16 cellular contexts compared by ENCODE assay signal in the genomic region with DNA sequence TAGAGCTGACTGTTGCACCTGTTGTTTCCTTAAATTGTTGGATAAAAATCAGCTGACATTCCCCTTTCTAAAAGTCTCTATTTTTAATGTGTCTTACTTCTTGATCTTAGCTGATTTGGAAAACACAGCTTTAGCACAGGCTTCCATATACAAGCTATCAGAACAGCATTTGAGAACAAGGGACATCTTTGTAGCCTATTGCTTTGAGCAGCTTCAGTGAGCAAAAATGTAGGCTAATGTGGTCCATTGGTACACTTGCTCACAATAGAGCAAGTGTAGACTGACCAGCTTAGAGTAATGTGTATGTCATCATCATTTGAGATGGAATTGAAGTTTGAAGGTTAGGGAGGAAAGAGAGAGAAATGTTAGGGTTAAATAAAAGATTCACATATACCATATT. TPM values are rescaled to one million over a fixed set of nuclear protein-coding genes. Genes with fewer than 3 reads are reported as not detected.
A peak's percentile ranks its signal among the peaks of the same experiment; 100 is the strongest.
DNase-seq lines count a peak whose midpoint lies in the region; ATAC-seq, FAIRE-seq and TF ChIP-seq lines count a peak whose summit lies in the region.
"Had no signal": no experiment of that assay in that cellular context is flagged by ENCODE, and none has a peak within 500 bp of the region (broad histone marks: within the 10 kb centered on the region; RNA-seq: fewer than 3 reads in every experiment).

No MANE protein-coding gene starts in this region.

- no peak for TF ChIP-seq POLR2A in HepG2 (IDR thresholded peaks at IDR 0.05; ENCODE audit: insufficient read depth in 1 of 2, low read depth in 2 of 2, low read length in 2 of 2)
- no peak for TF ChIP-seq POLR2A in right lobe of liver (IDR thresholded peaks at IDR 0.05)

- no peak overlapping the region for H2AFZ ChIP-seq in HepG2 (ENCODE audit: low read length)
- peak overlapping the region; percentile 4 for H2AFZ ChIP-seq in parathyroid adenoma
- H2AFZ ChIP-seq: GM23248 had no signal

- H3K4me3 ChIP-seq in HepG2 (replicated peaks in 1 of 3; ENCODE audit: insufficient read depth in 1 of 3, low read depth in 2 of 3, low read length in 3 of 3) (no peak overlapping the region), right lobe of liver (no peak overlapping the region), parathyroid adenoma (ENCODE audit: low read depth, low read length) (no peak overlapping the region)
- H3K4me3 ChIP-seq: BLaER1 treated with 17β-estradiol and CSF1 and Interleukin-3, amounts not matched to agents 10 nM and 100 nM; GM23248 had no signal

- POLR2A ChIA-PET in HepG2 (lab: Yijun Ruan, JAX), result no interaction called here

- no peak overlapping the region for H3K9ac ChIP-seq in HepG2 (ENCODE audit: insufficient read depth, low read depth, low read length)
- H3K9ac ChIP-seq in parathyroid adenoma, result no peak overlapping the region
- H3K9ac ChIP-seq: BLaER1 treated with 17β-estradiol and CSF1 and Interleukin-3, amounts not matched to agents 10 nM and 100 nM; GM23248 had no signal

- no peaks in the 10 kb centered on the region; a peak in 1 of 5 replicates for H3K36me3 ChIP-seq in HepG2 (replicated peaks in 1 of 2; ENCODE audit: control insufficient read depth in 1 of 2, insufficient read depth in 2 of 2, low read length in 2 of 2)
- no peaks in the 10 kb centered on the region for H3K36me3 ChIP-seq in right lobe of liver
- no peaks in the 10 kb centered on the region for H3K36me3 ChIP-seq in parathyroid adenoma (ENCODE audit: control insufficient read depth, insufficient read depth, low read length)

- DNase-seq in HepG2 (ENCODE audit: low spot score) (no peak), right lobe of liver (no peak), medulla oblongata (ENCODE audit: extremely low spot score) (peak; percentile 59), RKO (ENCODE audit: low spot score) (no peak), 8988T (no peak)
- DNase-seq: AML-193; CD4-positive, CD25-positive, alpha-beta regulatory T cell; DMS53; GF-D8; GM23248; H7 had no signal

- in situ Hi-C loops in HepG2 (cut with HindIII; ENCODE audit: extremely low pct_ligation_motif_present, low pct_unique_long_range_greater_than_20kb), result no loop called here

- BruUV-seq in HepG2 (replicated peaks; lab: Mats Ljungman, UMichigan), result no TSS peak

- H4K20me1 ChIP-seq in HepG2 (ENCODE audit: insufficient read depth, low read length), result no peaks in the 10 kb centered on the region

- H3K4me2 ChIP-seq in HepG2 (ENCODE audit: low read depth, low read length), result no peak overlapping the region
- H3K4me2 ChIP-seq in parathyroid adenoma (ENCODE audit: low read length), result peak overlapping the region; percentile 52
- H3K4me2 ChIP-seq: BLaER1 treated with 17β-estradiol and CSF1 and Interleukin-3, amounts not matched to agents 10 nM and 100 nM had no signal

- H3K4me1 ChIP-seq in HepG2 (ENCODE audit: insufficient read depth, low read length) (peaks cover 64% of the 10 kb centered on the region), right lobe of liver (peaks cover 0 to 28% (median 12%) of the 10 kb centered on the region in 4 donors), parathyroid adenoma (peaks cover 60% of the 10 kb centered on the region)

- H3K79me2 ChIP-seq in HepG2 (ENCODE audit: insufficient read depth, low read length), result no peaks in the 10 kb centered on the region
- H3K79me2 ChIP-seq in parathyroid adenoma, result peaks cover 25% of the 10 kb centered on the region

- no peak overlapping the region for H3K27ac ChIP-seq in HepG2 (ENCODE audit: extremely low read length, insufficient read depth, low read length)
- H3K27ac ChIP-seq in right lobe of liver, result no peak overlapping the region
- H3K27ac ChIP-seq in parathyroid adenoma, result peak overlapping the region; percentile 95
- peak overlapping the region; percentile 75 for H3K27ac ChIP-seq in temporal lobe (ENCODE audit: low read depth, low read length)
- H3K27ac ChIP-seq: 22Rv1; BLaER1 treated with 17β-estradiol and CSF1 and Interleukin-3, amounts not matched to agents 10 nM and 100 nM; GM23248 had no signal

- no peak for TF ChIP-seq EP300 in HepG2 (IDR thresholded peaks at IDR 0.05; ENCODE audit: low read depth in 2 of 2, low read length in 2 of 2)
- no peak for TF ChIP-seq EP300 in HepG2 (CRISPR knock-in tag; IDR thresholded peaks at IDR 0.05; ENCODE audit: borderline replicate concordance)

- no peaks in the 10 kb centered on the region for H3K27me3 ChIP-seq in HepG2 (ENCODE audit: control insufficient read depth in 1 of 2, insufficient read depth in 2 of 2, low read length in 2 of 2)
- no peaks in the 10 kb centered on the region for H3K27me3 ChIP-seq in right lobe of liver
- no peaks in the 10 kb centered on the region for H3K27me3 ChIP-seq in parathyroid adenoma (ENCODE audit: control insufficient read depth, insufficient read depth, low read length)
- H3K27me3 ChIP-seq: BLaER1 treated with 17β-estradiol and CSF1 and Interleukin-3, amounts not matched to agents 10 nM and 100 nM had no signal

- TF ChIP-seq CTCF in HepG2 (CRISPR knock-in tag; IDR thresholded peaks at IDR 0.05) (no peak), right lobe of liver (IDR thresholded peaks at IDR 0.05) (no peak), parathyroid adenoma (IDR thresholded peaks at IDR 0.05) (no peak)

- no peak for FAIRE-seq in HepG2 (lab: Jason Lieb, UNC)

- no peak for TF ChIP-seq RAD21 in HepG2 (CRISPR knock-in tag; IDR thresholded peaks at IDR 0.05)

- no peaks in the 10 kb centered on the region for H3K9me3 ChIP-seq in HepG2 (ENCODE audit: low read length)
- no peaks in the 10 kb centered on the region for H3K9me3 ChIP-seq in right lobe of liver
- no peaks in the 10 kb centered on the region for H3K9me3 ChIP-seq in parathyroid adenoma (ENCODE audit: control insufficient read depth, low read length)
- H3K9me3 ChIP-seq: BLaER1 treated with 17β-estradiol and CSF1 and Interleukin-3, amounts not matched to agents 10 nM and 100 nM had no signal

- ATAC-seq in HepG2 (no peak), right lobe of liver (no peak), HG02763 (IDR thresholded peaks at IDR 0.05; ENCODE audit: unreplicated experiment) (no peak)

- CTCF ChIA-PET in HepG2 (lab: Yijun Ruan, JAX; ENCODE audit: low intra/inter-chr PET ratio, low total read pairs), result no interaction called here

- intact Hi-C loops in HepG2 (cut with micrococcal nuclease; ENCODE audit: unreplicated experiment), result no loop called here
- intact Hi-C loops in right lobe of liver (cut with DNase I), result no loop called here

RNA-seq across cellular contexts. Expression of a gene that starts 7.0 kb away (rescaled TPM):
- total RNA-seq in HepG2 (2016; rRNA removed; fragmentation: Illumina TruSeq; extraction: Trizol) (13.3 and 15.2 TPM in 2 replicates), right lobe of liver (10 to 100 TPM; 13.9 to 22.0 (median 14.7) TPM), temporal lobe (16.5 TPM)
- total RNA-seq in HepG2 (2016; cell fraction: cytosol; rRNA removed; fragmentation: Illumina TruSeq; extraction: Trizol; ENCODE audit: low read depth), result 6.0 and 8.5 TPM in 2 replicates
- total RNA-seq in HepG2 (2016; cell fraction: insoluble cytoplasmic fraction; rRNA removed; fragmentation: Illumina TruSeq; extraction: Trizol), result 11.4 and 14.0 TPM in 2 replicates
- total RNA-seq in HepG2 (2016; cell fraction: membrane; rRNA removed; fragmentation: Illumina TruSeq; extraction: Trizol), result 12.0 and 14.5 TPM in 2 replicates
- 6.6 and 8.8 TPM in 2 replicates for total RNA-seq in HepG2 (2016; cell fraction: nucleus; rRNA removed; fragmentation: Illumina TruSeq; extraction: Trizol)
- polyA plus RNA-seq in HepG2 (2011; rRNA removed), result 10.0 and 10.5 TPM in 2 replicates
- 5.7 and 7.3 TPM in 2 replicates for polyA plus RNA-seq in HepG2 (2011; cell fraction: cytosol; rRNA removed)
- 10.0 and 11.1 TPM in 2 replicates for polyA plus RNA-seq in HepG2 (2011; cell fraction: nucleus; rRNA removed)
- 23.9 and 28.9 TPM in 2 replicates for polyA plus RNA-seq in HepG2 (2012)
- polyA plus RNA-seq in HepG2 (2016; cell fraction: cytosol; fragmentation: Illumina TruSeq; extraction: Trizol; ENCODE audit: low read depth), result 7.9 and 9.4 TPM in 2 replicates
- polyA plus RNA-seq in HepG2 (2016; cell fraction: insoluble cytoplasmic fraction; fragmentation: Illumina TruSeq; extraction: Trizol; ENCODE audit: low read depth), result 18.0 and 18.7 TPM in 2 replicates
- polyA plus RNA-seq in HepG2 (2016; cell fraction: membrane; fragmentation: Illumina TruSeq; extraction: Trizol; ENCODE audit: low read depth), result 12.1 and 13.1 TPM in 2 replicates
- polyA plus RNA-seq in HepG2 (2016; cell fraction: nucleus; fragmentation: Illumina TruSeq; extraction: Trizol; ENCODE audit: insufficient read depth, low read depth), result 22.8 and 23.1 TPM in 2 replicates
- polyA minus RNA-seq in HepG2 (2011; rRNA and poly(A)+ RNA removed; ENCODE audit: low replicate concordance), result 4.8 and 5.3 TPM in 2 replicates
- polyA minus RNA-seq in HepG2 (2011; cell fraction: cytosol; rRNA and poly(A)+ RNA removed), result 8.2 and 11.3 TPM in 2 replicates
- 8.2 and 8.7 TPM in 2 replicates for polyA minus RNA-seq in HepG2 (2011; cell fraction: nucleus; rRNA and poly(A)+ RNA removed)

RNA-seq across cellular contexts. Expression of a gene that starts 30.7 kb away (rescaled TPM):
- total RNA-seq in HepG2 (2016; rRNA removed; fragmentation: Illumina TruSeq; extraction: Trizol) (49.5 and 67.0 TPM in 2 replicates), right lobe of liver (10 to 100 TPM; 20.1 to 93.6 (median 53.6) TPM), temporal lobe (18.9 TPM)
- 9.9 and 10.7 TPM in 2 replicates for total RNA-seq in HepG2 (2016; cell fraction: cytosol; rRNA removed; fragmentation: Illumina TruSeq; extraction: Trizol; ENCODE audit: low read depth)
- 46.9 and 68.2 TPM in 2 replicates for total RNA-seq in HepG2 (2016; cell fraction: insoluble cytoplasmic fraction; rRNA removed; fragmentation: Illumina TruSeq; extraction: Trizol)
- total RNA-seq in HepG2 (2016; cell fraction: membrane; rRNA removed; fragmentation: Illumina TruSeq; extraction: Trizol), result 11.0 and 12.8 TPM in 2 replicates
- 64.0 and 64.7 TPM in 2 replicates for total RNA-seq in HepG2 (2016; cell fraction: nucleus; rRNA removed; fragmentation: Illumina TruSeq; extraction: Trizol)
- 17.8 and 18.8 TPM in 2 replicates for polyA plus RNA-seq in HepG2 (2011; rRNA removed)
- 6.4 and 8.3 TPM in 2 replicates for polyA plus RNA-seq in HepG2 (2011; cell fraction: cytosol; rRNA removed)
- polyA plus RNA-seq in HepG2 (2011; cell fraction: nucleus; rRNA removed), result 14.6 and 25.8 TPM in 2 replicates
- polyA plus RNA-seq in HepG2 (2012), result 27.5 and 40.7 TPM in 2 replicates
- 6.9 and 7.7 TPM in 2 replicates for polyA plus RNA-seq in HepG2 (2016; cell fraction: cytosol; fragmentation: Illumina TruSeq; extraction: Trizol; ENCODE audit: low read depth)
- 63.7 and 68.2 TPM in 2 replicates for polyA plus RNA-seq in HepG2 (2016; cell fraction: insoluble cytoplasmic fraction; fragmentation: Illumina TruSeq; extraction: Trizol; ENCODE audit: low read depth)
- 9.3 and 9.4 TPM in 2 replicates for polyA plus RNA-seq in HepG2 (2016; cell fraction: membrane; fragmentation: Illumina TruSeq; extraction: Trizol; ENCODE audit: low read depth)
- 45.2 and 47.6 TPM in 2 replicates for polyA plus RNA-seq in HepG2 (2016; cell fraction: nucleus; fragmentation: Illumina TruSeq; extraction: Trizol; ENCODE audit: insufficient read depth, low read depth)
- polyA minus RNA-seq in HepG2 (2011; rRNA and poly(A)+ RNA removed; ENCODE audit: low replicate concordance), result 6.3 and 18.5 TPM in 2 replicates
- polyA minus RNA-seq in HepG2 (2011; cell fraction: cytosol; rRNA and poly(A)+ RNA removed), result 8.9 and 9.9 TPM in 2 replicates
- polyA minus RNA-seq in HepG2 (2011; cell fraction: nucleus; rRNA and poly(A)+ RNA removed), result 88.3 and 98.2 TPM in 2 replicates

RNA-seq across cellular contexts. Expression of a gene that starts 57.8 kb away (rescaled TPM):
- total RNA-seq in HepG2 (2016; rRNA removed; fragmentation: Illumina TruSeq; extraction: Trizol) (0.59 and 1.4 TPM in 2 replicates), right lobe of liver (10 to 100 TPM in 1 of 6 experiments, 1 to 10 TPM in 5; 1.5 to 14.8 (median 4.1) TPM), temporal lobe (33.4 TPM)
- total RNA-seq in HepG2 (2016; cell fraction: cytosol; rRNA removed; fragmentation: Illumina TruSeq; extraction: Trizol; ENCODE audit: low read depth), result 0.09 and 0.10 TPM in 2 replicates
- total RNA-seq in HepG2 (2016; cell fraction: insoluble cytoplasmic fraction; rRNA removed; fragmentation: Illumina TruSeq; extraction: Trizol), result 0.77 and 1.3 TPM in 2 replicates
- total RNA-seq in HepG2 (2016; cell fraction: membrane; rRNA removed; fragmentation: Illumina TruSeq; extraction: Trizol), result 0.45 and 0.59 TPM in 2 replicates
- total RNA-seq in HepG2 (2016; cell fraction: nucleus; rRNA removed; fragmentation: Illumina TruSeq; extraction: Trizol), result 1.6 and 1.7 TPM in 2 replicates
- 0.71 and 0.92 TPM in 2 replicates for polyA plus RNA-seq in HepG2 (2011; rRNA removed)
- polyA plus RNA-seq in HepG2 (2011; cell fraction: cytosol; rRNA removed), result 0.88 and 0.89 TPM in 2 replicates
- 0.47 and 0.69 TPM in 2 replicates for polyA plus RNA-seq in HepG2 (2011; cell fraction: nucleus; rRNA removed)
- polyA plus RNA-seq in HepG2 (2012), result 1.4 and 1.9 TPM in 2 replicates
- polyA plus RNA-seq in HepG2 (2016; cell fraction: cytosol; fragmentation: Illumina TruSeq; extraction: Trizol; ENCODE audit: low read depth), result 0.06 and 0.28 TPM in 2 replicates
- polyA plus RNA-seq in HepG2 (2016; cell fraction: insoluble cytoplasmic fraction; fragmentation: Illumina TruSeq; extraction: Trizol; ENCODE audit: low read depth), result 0.70 and 0.86 TPM in 2 replicates
- polyA plus RNA-seq in HepG2 (2016; cell fraction: membrane; fragmentation: Illumina TruSeq; extraction: Trizol; ENCODE audit: low read depth), result 0.20 and 0.27 TPM in 2 replicates
- polyA plus RNA-seq in HepG2 (2016; cell fraction: nucleus; fragmentation: Illumina TruSeq; extraction: Trizol; ENCODE audit: insufficient read depth, low read depth), result 1.6 and 1.9 TPM in 2 replicates
- 0.90 and 8.2 TPM in 2 replicates for polyA minus RNA-seq in HepG2 (2011; rRNA and poly(A)+ RNA removed; ENCODE audit: low replicate concordance)
- polyA minus RNA-seq in HepG2 (2011; cell fraction: cytosol; rRNA and poly(A)+ RNA removed), result 1.8 and 2.0 TPM in 2 replicates
- polyA minus RNA-seq in HepG2 (2011; cell fraction: nucleus; rRNA and poly(A)+ RNA removed), result 2.7 and 5.1 TPM in 2 replicates

Comparison
In these comparisons a context has a peak if more than half of its experiments do, and no peak if none do; other contexts are left out.
1. H3K27ac ChIP-seq: peak in parathyroid adenoma (single experiment) and temporal lobe (single experiment); none in HepG2 (single experiment) and right lobe of liver (0 of 3).